In genomic region chr2:130182826-130183499, GRCh38 we compare ENCODE assay signal across 7 cellular contexts. TPM values are rescaled to one million over a fixed set of nuclear protein-coding genes. Genes with fewer than 3 reads are reported as not detected.
A peak's percentile ranks its signal among the peaks of the same experiment; 100 is the strongest.
DNase-seq lines count a peak whose midpoint lies in the region; ATAC-seq and TF ChIP-seq lines count a peak whose summit lies in the region.
"Not testable (repeated sequence)": the region's sequence is repeated elsewhere in the genome, so short reads cannot be mapped to it uniquely, and the experiment has no call there.

No MANE protein-coding gene starts in this region.

- not testable (repeated sequence) for H3K36me3 Mint-ChIP-seq in progenitor cell of endocrine pancreas (ENCODE audit: insufficient read depth)

- H3K4me1 Mint-ChIP-seq in progenitor cell of endocrine pancreas (ENCODE audit: low read depth) = peaks cover 16% of the 10 kb centered on the region

- not testable (repeated sequence) for H3K36me3 ChIP-seq in ectodermal cell (ENCODE audit: control insufficient read depth, insufficient read depth, low read length); kidney epithelial cell (ENCODE audit: control insufficient read depth, insufficient read depth, low read length)

- H3K4me3 ChIP-seq in ectodermal cell (ENCODE audit: insufficient read depth, low read depth, low read length) (peak overlapping the region; percentile 28), kidney epithelial cell (ENCODE audit: low read depth, low read length) (peak overlapping the region; percentile 59)

- H3K4me3 Mint-ChIP-seq in progenitor cell of endocrine pancreas (ENCODE audit: low read depth) = peak overlapping the region; percentile 73

- not testable (repeated sequence) for H3K27me3 Mint-ChIP-seq in progenitor cell of endocrine pancreas

- not testable (repeated sequence) for H3K27me3 ChIP-seq in ectodermal cell (ENCODE audit: control insufficient read depth, insufficient read depth, low read length, poor library complexity, severe bottlenecking); kidney epithelial cell (ENCODE audit: control insufficient read depth, insufficient read depth, low read length)

- H3K9me3 Mint-ChIP-seq in progenitor cell of endocrine pancreas (ENCODE audit: low read depth) = not testable (repeated sequence)

- not testable (repeated sequence) for TF ChIP-seq CTCF in kidney epithelial cell (IDR thresholded peaks at IDR 0.05; ENCODE audit: insufficient read depth, low read length, poor library complexity, severe bottlenecking); progenitor cell of endocrine pancreas (IDR thresholded peaks at IDR 0.05; ENCODE audit: unreplicated experiment)

- H3K27ac Mint-ChIP-seq in progenitor cell of endocrine pancreas = peak overlapping the region; percentile 37

- ATAC-seq in GM18508 (IDR thresholded peaks at IDR 0.05; ENCODE audit: insufficient read depth, unreplicated experiment) = peak; percentile 5
- peak; percentile 7 for ATAC-seq in HG02973 (IDR thresholded peaks at IDR 0.05; ENCODE audit: unreplicated experiment)

- WGBS in ectodermal cell, 2 experiments = 39 to 40% methylated on average over 23 of the region's 23 CpGs

- peaks cover 11% of the 10 kb centered on the region for H3K4me1 ChIP-seq in ectodermal cell (ENCODE audit: control insufficient read depth, insufficient read depth, low read length)

- peak; percentile 24 for DNase-seq in OCI-M1 (lab: John Stamatoyannopoulos, UW)
- DNase-seq in activated T-cell treated with anti-CD3 and anti-CD28 coated beads, Interleukin-2, amount 50 U/mL, for 48 hours = peak; percentile 34 to 36
- DNase-seq in kidney epithelial cell (ENCODE audit: low read depth); progenitor cell of endocrine pancreas (ENCODE audit: low spot score, unreplicated experiment): not testable (repeated sequence)

- H3K9me3 ChIP-seq in ectodermal cell (ENCODE audit: control insufficient read depth, low read length) = not testable (repeated sequence)

- not testable (repeated sequence) for H3K27ac ChIP-seq in ectodermal cell (ENCODE audit: insufficient read depth, low read depth, low read length, poor library complexity, severe bottlenecking)

RNA-seq across cellular contexts. Expression of gene MZT2B, which starts 0.9 kb away (rescaled TPM):
- polyA plus RNA-seq in ectodermal cell (2013, experiment 1 of 4) = 160 TPM
- polyA plus RNA-seq in ectodermal cell (2013, experiment 2 of 4) = 155 TPM
- 203 TPM for polyA plus RNA-seq in ectodermal cell (2013, experiment 3 of 4)
- polyA plus RNA-seq in ectodermal cell (2013, experiment 4 of 4) = 218 TPM
- total RNA-seq in kidney epithelial cell = 262 and 276 TPM in 2 replicates
- 190 and 207 TPM in 2 replicates for total RNA-seq in progenitor cell of endocrine pancreas

RNA-seq across cellular contexts. Expression of gene SMPD4, which starts 1.6 kb away (rescaled TPM):
- 79.2 TPM for polyA plus RNA-seq in ectodermal cell (2013, experiment 1 of 4)
- polyA plus RNA-seq in ectodermal cell (2013, experiment 2 of 4) = 88.6 TPM
- 56.8 TPM for polyA plus RNA-seq in ectodermal cell (2013, experiment 3 of 4)
- polyA plus RNA-seq in ectodermal cell (2013, experiment 4 of 4) = 58.2 TPM
- 52.8 and 64.8 TPM in 2 replicates for total RNA-seq in kidney epithelial cell
- total RNA-seq in progenitor cell of endocrine pancreas = 86.0 and 93.8 TPM in 2 replicates

RNA-seq across cellular contexts. Expression of gene TUBA3E, which starts 15.3 kb away (rescaled TPM):
- polyA plus RNA-seq in ectodermal cell (2013, experiment 1 of 4) = not detected
- polyA plus RNA-seq in ectodermal cell (2013, experiment 2 of 4) = not detected
- polyA plus RNA-seq in ectodermal cell (2013, experiment 3 of 4) = not detected
- not detected for polyA plus RNA-seq in ectodermal cell (2013, experiment 4 of 4)
- not detected in 2 replicates for total RNA-seq in kidney epithelial cell
- not detected in 2 replicates for total RNA-seq in progenitor cell of endocrine pancreas

RNA-seq across cellular contexts. Expression of gene CCDC74B, which starts 38.1 kb away (rescaled TPM):
- polyA plus RNA-seq in ectodermal cell (2013, experiment 1 of 4) = 30.2 TPM
- polyA plus RNA-seq in ectodermal cell (2013, experiment 2 of 4) = 21.9 TPM
- 23.7 TPM for polyA plus RNA-seq in ectodermal cell (2013, experiment 3 of 4)
- 29.9 TPM for polyA plus RNA-seq in ectodermal cell (2013, experiment 4 of 4)
- total RNA-seq in kidney epithelial cell (8.6 and 9.5 TPM in 2 replicates), progenitor cell of endocrine pancreas (10.7 and 10.9 TPM in 2 replicates)

RNA-seq across cellular contexts. Expression of gene POTEF, which starts 53.9 kb away (rescaled TPM):
- polyA plus RNA-seq in ectodermal cell (2013, experiment 1 of 4) = 0.26 TPM
- polyA plus RNA-seq in ectodermal cell (2013, experiment 2 of 4) = 0.50 TPM
- 0.11 TPM for polyA plus RNA-seq in ectodermal cell (2013, experiment 3 of 4)
- 0.73 TPM for polyA plus RNA-seq in ectodermal cell (2013, experiment 4 of 4)
- total RNA-seq in kidney epithelial cell (not detected in 2 replicates), progenitor cell of endocrine pancreas (34.0 and 37.8 TPM in 2 replicates)
